22 cellular contexts compared by ENCODE assay signal in the genomic region with DNA sequence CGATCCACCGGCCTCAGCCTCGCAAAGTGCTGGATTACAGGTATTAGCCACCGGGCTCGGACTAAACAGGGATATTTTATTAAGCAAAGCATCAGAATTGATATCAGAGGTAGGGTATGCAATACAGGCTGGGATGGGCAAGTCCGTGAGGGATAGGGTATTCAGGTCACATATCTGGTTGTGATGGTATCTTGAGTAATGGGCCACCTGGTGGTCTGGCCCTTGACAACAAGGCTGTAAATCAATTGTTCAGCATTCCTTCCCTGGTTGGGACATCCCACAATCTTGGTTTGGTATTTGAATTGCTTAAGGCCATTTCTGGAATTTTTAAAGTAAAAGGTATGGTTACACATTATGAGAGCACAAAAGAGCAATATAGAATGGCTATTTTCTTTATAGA.
"Had no signal": no experiment of that assay in that cellular context is flagged by ENCODE, and none has a peak within 500 bp of the region (broad histone marks: within the 10 kb centered on the region; RNA-seq: fewer than 3 reads in every experiment).

No MANE protein-coding gene starts in this region.

- H3K27ac ChIP-seq: SK-N-MC had no signal

- DNase-seq: activated CD4-positive, alpha-beta memory T cell treated with anti-CD3 and anti-CD28 coated beads for 36 hours; activated CD4-positive, alpha-beta T cell treated with anti-CD3 and anti-CD28 coated beads, Interleukin-2, amount 10 ng/mL, durations not matched to agents 7 days and 5 days; activated CD4-positive, CD25-positive, alpha-beta regulatory T cell; activated CD8-positive, alpha-beta memory T cell treated with anti-CD3 and anti-CD28 coated beads for 24 hours; activated effector memory CD4-positive, alpha-beta T cell treated with anti-CD3 and anti-CD28 coated beads, Interleukin-2, amount 50 U/mL, for 16 hours; activated naive CD4-positive, alpha-beta T cell treated with Interleukin-2 at 50 U/mL for 16 hours; activated T-cell treated with anti-CD3 and anti-CD28 coated beads, Interleukin-2, amount 50 U/mL, for 4 hours; amygdala; KG1; NCI-H1092; NCI-H1417; NCI-H1930; NCI-H2107; NCI-H2171 treated with DMSO at 0.1 percent for 48 hours; NCI-H226; NCI-H526 treated with DMSO at 0.1 percent for 48 hours; NCI-H82; SIG-M5; T-cell; T-helper 2 cell; T1000 had no signal

- H3K4me3 ChIP-seq: SK-N-MC had no signal
